ENCODE assay signal across 8 cellular contexts in genomic region chr6:100464910-100465700, GRCh38. TPM values are rescaled to one million over a fixed set of nuclear protein-coding genes. Genes with fewer than 3 reads are reported as not detected.
DNase-seq lines count a peak whose midpoint lies in the region; ATAC-seq, FAIRE-seq and TF ChIP-seq lines count a peak whose summit lies in the region.

Gene SIM1, minus strand, starts transcription at chr6:100464921. Its CDS starts 1,453 bp downstream, at chr6:100463468.

- no peak within 1 kb of the TSS for H3K4me3 ChIP-seq in right lobe of liver
- no peak within 1 kb of the TSS for H3K4me3 ChIP-seq in HepG2 (replicated peaks in 1 of 3; ENCODE audit: insufficient read depth in 1 of 3, low read depth in 2 of 3, low read length in 3 of 3)
- H3K4me3 ChIP-seq in gastrocnemius medialis, result peak within 1 kb of the TSS; percentile 27 to 52 (median 49)

- H3K9me3 ChIP-seq in right lobe of liver (no peaks in the 10 kb centered on the region), HepG2 (ENCODE audit: low read length) (no peaks in the 10 kb centered on the region), gastrocnemius medialis (no peaks in the 10 kb centered on the region)

- no peak within 1 kb of the TSS for H3K27ac ChIP-seq in right lobe of liver
- H3K27ac ChIP-seq in HepG2 (ENCODE audit: extremely low read length, insufficient read depth, low read length), result no peak within 1 kb of the TSS
- peak within 1 kb of the TSS in 1 of 4 donors; percentile 55 for H3K27ac ChIP-seq in gastrocnemius medialis

- peaks cover 20% of the 10 kb centered on the region for H3K4me1 Mint-ChIP-seq in activated B cell treated with CpG ODN at 0.5 μM for 24 hours

- peaks cover 0 to 6% (median 0%) of the 10 kb centered on the region in 4 donors for H3K4me1 ChIP-seq in right lobe of liver
- H3K4me1 ChIP-seq in HepG2 (ENCODE audit: insufficient read depth, low read length), result peaks cover 14% of the 10 kb centered on the region; the same call in 1 of the 2 replicates
- peaks cover 6 to 10% of the 10 kb centered on the region in 2 donors for H3K4me1 ChIP-seq in gastrocnemius medialis

- FAIRE-seq in HepG2 (lab: Jason Lieb, UNC), result no peak

- H4K20me1 ChIP-seq in HepG2 (ENCODE audit: insufficient read depth, low read length), result no peaks in the 10 kb centered on the region

- DNase-seq in right lobe of liver (peak in 1 of 3 donors; percentile 51), HepG2 (ENCODE audit: low spot score) (no peak), HK-2 (ENCODE audit: unreplicated experiment) (peak; percentile 96), activated B cell treated with CpG ODN at 0.5 μM for 24 hours (no peak), left cardiac atrium (peak; percentile 50), gastrocnemius medialis (peak; percentile 29 to 44), NCI-H526 (lab: John Stamatoyannopoulos, UW) (no peak)

- H3K4me3 Mint-ChIP-seq in activated B cell treated with CpG ODN at 0.5 μM for 24 hours, result peak within 1 kb of the TSS; percentile 48

- TF ChIP-seq POLR2A in right lobe of liver (IDR thresholded peaks at IDR 0.05) (no peak), HepG2 (IDR thresholded peaks at IDR 0.05; ENCODE audit: insufficient read depth in 1 of 2, low read depth in 2 of 2, low read length in 2 of 2) (no peak), gastrocnemius medialis (IDR thresholded peaks at IDR 0.05) (peak; percentile 24 to 34)

- POLR2A ChIA-PET in HepG2 (lab: Yijun Ruan, JAX), result no interaction called here
- POLR2A ChIA-PET in activated B cell treated with CpG ODN at 0.5 μM for 24 hours (lab: Charles Lee), result interaction anchor here (0.5 kb wide), 1 partner anchor 44 kb away, joined by 3 read pairs; no protein-coding TSS in a partner anchor

- peaks cover 9% of the 10 kb centered on the region for H3K9me3 Mint-ChIP-seq in activated B cell treated with CpG ODN at 0.5 μM for 24 hours

- no peak within 1 kb of the TSS for H2AFZ ChIP-seq in HepG2 (ENCODE audit: low read length)

- peak within 1 kb of the TSS; percentile 46 for H3K27ac Mint-ChIP-seq in activated B cell treated with CpG ODN at 0.5 μM for 24 hours

- CTCF ChIA-PET in HepG2 (lab: Yijun Ruan, JAX; ENCODE audit: low intra/inter-chr PET ratio, low total read pairs) (no interaction called here), activated B cell treated with CpG ODN at 0.5 μM for 24 hours (lab: Charles Lee) (interaction anchor here (0.5 kb wide), 1 partner anchor 13 kb away, joined by 3 read pairs; no protein-coding TSS in a partner anchor)

- peak; percentile 72 to 79 (median 75) for ATAC-seq in right lobe of liver
- ATAC-seq in HepG2, result no peak
- no peak for ATAC-seq in activated B cell treated with CpG ODN at 0.5 μM for 24 hours (ENCODE audit: low read depth)
- ATAC-seq in left cardiac atrium, result peak; percentile 78 to 97
- peak; percentile 58 to 78 for ATAC-seq in gastrocnemius medialis
- ATAC-seq in HG03025 (IDR thresholded peaks at IDR 0.05; ENCODE audit: low FRiP score, unreplicated experiment), result no peak

- H3K4me2 ChIP-seq in HepG2 (ENCODE audit: low read depth, low read length), result no peak within 1 kb of the TSS

- TF ChIP-seq CTCF in right lobe of liver (IDR thresholded peaks at IDR 0.05), result no peak
- TF ChIP-seq CTCF in HepG2 (CRISPR knock-in tag; IDR thresholded peaks at IDR 0.05), result no peak
- no peak for TF ChIP-seq CTCF in activated B cell treated with CpG ODN at 0.5 μM for 24 hours (IDR thresholded peaks at IDR 0.05)
- TF ChIP-seq CTCF in gastrocnemius medialis (IDR thresholded peaks at IDR 0.05 in 4 of 5, conservative IDR thresholded peaks at IDR 0.05 in 1 of 5), result no peak

- in situ Hi-C loops in HepG2 (cut with HindIII; ENCODE audit: extremely low pct_ligation_motif_present, low pct_unique_long_range_greater_than_20kb), result no loop called here
- in situ Hi-C loops in gastrocnemius medialis (cut with MboI; ENCODE audit: low sequenced_read_pairs in 4 of 4), result no loop called here

- H3K36me3 Mint-ChIP-seq in activated B cell treated with CpG ODN at 0.5 μM for 24 hours (ENCODE audit: low read depth), result no peaks in the 10 kb centered on the region

- peaks cover 72% of the 10 kb centered on the region for H3K27me3 Mint-ChIP-seq in activated B cell treated with CpG ODN at 0.5 μM for 24 hours

- H3K36me3 ChIP-seq in right lobe of liver (no peaks in the 10 kb centered on the region), HepG2 (replicated peaks in 1 of 2; ENCODE audit: control insufficient read depth in 1 of 2, insufficient read depth in 2 of 2, low read length in 2 of 2) (no peaks in the 10 kb centered on the region), gastrocnemius medialis (no peaks in the 10 kb centered on the region)

- H3K79me2 ChIP-seq in HepG2 (ENCODE audit: insufficient read depth, low read length), result no peaks in the 10 kb centered on the region

- 11% methylated on average over 30 of the region's 65 CpGs for WGBS in right lobe of liver (ENCODE audit: insufficient coverage, low coverage, low lambda C conversion rate, missing lambda C conversion rate)
- WGBS in HepG2 (ENCODE audit: low lambda C conversion rate), result 82% methylated on average over 59 of the region's 65 CpGs

- no peak for TF ChIP-seq RAD21 in HepG2 (CRISPR knock-in tag; IDR thresholded peaks at IDR 0.05)

- H3K27me3 ChIP-seq in right lobe of liver (peaks cover 36 to 84% of the 10 kb centered on the region in 2 donors), HepG2 (ENCODE audit: control insufficient read depth in 1 of 2, insufficient read depth in 2 of 2, low read length in 2 of 2) (peaks cover 6 to 57% of the 10 kb centered on the region in 2 experiments), gastrocnemius medialis (peaks cover 90 to 94% (median 90%) of the 10 kb centered on the region in 3 donors)

- BruUV-seq in HepG2 (replicated peaks; lab: Mats Ljungman, UMichigan), result no TSS peak

- intact Hi-C loops in right lobe of liver (cut with DNase I), result no loop called here
- intact Hi-C loops in HepG2 (cut with micrococcal nuclease; ENCODE audit: unreplicated experiment), result no loop called here
- intact Hi-C loops in activated B cell treated with CpG ODN at 0.5 μM for 24 hours (cut with micrococcal nuclease), result loop anchor here (2.0 to 5.0 kb wide), 3 partner anchors 18 to 1633 kb away; partner anchors contain the start of gene POU3F2
- intact Hi-C loops in left cardiac atrium (cut with DNase I), result no loop called here
- intact Hi-C loops in gastrocnemius medialis (cut with DNase I; ENCODE audit: low total_unique reads), result loop anchor here (5.0 kb wide), 1 partner anchor 858 kb away; the partner anchor contains the start of gene PRDM13

- no peak within 1 kb of the TSS for H3K9ac ChIP-seq in HepG2 (ENCODE audit: insufficient read depth, low read depth, low read length)

- TF ChIP-seq EP300 in HepG2 (IDR thresholded peaks at IDR 0.05; ENCODE audit: low read depth in 2 of 2, low read length in 2 of 2), result no peak
- TF ChIP-seq EP300 in HepG2 (CRISPR knock-in tag; IDR thresholded peaks at IDR 0.05; ENCODE audit: borderline replicate concordance), result no peak

TF ChIP-seq in HepG2, 621 proteins besides CTCF, POLR2A, EP300 and RAD21:
- TF ChIP-seq GATAD2A (CRISPR knock-in tag; IDR thresholded peaks at IDR 0.05), result no peak
- no peak for TF ChIP-seq ZNF792 (CRISPR knock-in tag; IDR thresholded peaks at IDR 0.05)

RNA-seq across cellular contexts. Expression of gene SIM1, which starts in this region (rescaled TPM):
- total RNA-seq in right lobe of liver, result under 1 TPM in 2 of 6 experiments, not detected in 4; 0.04 to 0.07 TPM
- not detected in 2 replicates for total RNA-seq in HepG2 (2016; rRNA removed; fragmentation: Illumina TruSeq; extraction: Trizol)
- not detected in 2 replicates for total RNA-seq in HepG2 (2016; cell fraction: cytosol; rRNA removed; fragmentation: Illumina TruSeq; extraction: Trizol; ENCODE audit: low read depth)
- total RNA-seq in HepG2 (2016; cell fraction: insoluble cytoplasmic fraction; rRNA removed; fragmentation: Illumina TruSeq; extraction: Trizol), result not detected in 2 replicates
- total RNA-seq in HepG2 (2016; cell fraction: membrane; rRNA removed; fragmentation: Illumina TruSeq; extraction: Trizol), result not detected in 2 replicates
- not detected in 2 replicates for total RNA-seq in HepG2 (2016; cell fraction: nucleus; rRNA removed; fragmentation: Illumina TruSeq; extraction: Trizol)
- not detected in 2 replicates for polyA plus RNA-seq in HepG2 (2011; rRNA removed)
- not detected in 2 replicates for polyA plus RNA-seq in HepG2 (2011; cell fraction: cytosol; rRNA removed)
- polyA plus RNA-seq in HepG2 (2011; cell fraction: nucleus; rRNA removed), result not detected in 2 replicates
- polyA plus RNA-seq in HepG2 (2012), result not detected in 2 replicates
- not detected in 2 replicates for polyA plus RNA-seq in HepG2 (2016; cell fraction: cytosol; fragmentation: Illumina TruSeq; extraction: Trizol; ENCODE audit: low read depth)
- not detected in 2 replicates for polyA plus RNA-seq in HepG2 (2016; cell fraction: insoluble cytoplasmic fraction; fragmentation: Illumina TruSeq; extraction: Trizol; ENCODE audit: low read depth)
- polyA plus RNA-seq in HepG2 (2016; cell fraction: membrane; fragmentation: Illumina TruSeq; extraction: Trizol; ENCODE audit: low read depth), result not detected in 2 replicates
- polyA plus RNA-seq in HepG2 (2016; cell fraction: nucleus; fragmentation: Illumina TruSeq; extraction: Trizol; ENCODE audit: insufficient read depth, low read depth), result not detected in 2 replicates
- polyA minus RNA-seq in HepG2 (2011; rRNA and poly(A)+ RNA removed; ENCODE audit: low replicate concordance), result not detected in 2 replicates
- polyA minus RNA-seq in HepG2 (2011; cell fraction: cytosol; rRNA and poly(A)+ RNA removed), result not detected in 2 replicates
- not detected in 2 replicates for polyA minus RNA-seq in HepG2 (2011; cell fraction: nucleus; rRNA and poly(A)+ RNA removed)
- total RNA-seq in activated B cell treated with CpG ODN at 0.5 μM for 24 hours, result not detected in 2 replicates
- not detected for total RNA-seq in left cardiac atrium
- 1 to 10 TPM in 2 of 4 donors, under 1 TPM in 2; 0.19 to 1.8 (median 0.88) TPM for total RNA-seq in gastrocnemius medialis

Comparison
In these comparisons a context has a peak if more than half of its experiments do, and no peak if none do; other contexts are left out.
1. Peak in ATAC-seq in right lobe of liver; RNA of the gene not detected or under 1 TPM.
2. Peak in DNase-seq and ATAC-seq in left cardiac atrium; RNA of the gene not detected or under 1 TPM.
3. ATAC-seq: peak in gastrocnemius medialis (2 of 2); none in HepG2 (single experiment), activated B cell treated with CpG ODN at 0.5 μM for 24 hours (single experiment) and HG03025 (single experiment).
4. DNase-seq: peak in HK-2 (single experiment) and gastrocnemius medialis (2 of 2); none in HepG2 (single experiment), activated B cell treated with CpG ODN at 0.5 μM for 24 hours (single experiment) and NCI-H526 (0 of 2).
5. H3K4me3 ChIP-seq: peak in gastrocnemius medialis (4 of 4); none in right lobe of liver (0 of 3) and HepG2 (0 of 3).
6. POLR2A ChIP-seq: peak in gastrocnemius medialis (2 of 2); none in right lobe of liver (single experiment) and HepG2 (0 of 2).
7. intact Hi-C loops: an anchor here in activated B cell treated with CpG ODN at 0.5 μM for 24 hours (2.0 to 5.0 kb wide) and gastrocnemius medialis (5.0 kb wide); none called in right lobe of liver, HepG2 and left cardiac atrium.